Comparison of ENCODE assay signal across 12 cellular contexts in genomic region chr14:65410640-65411039, GRCh38. TPM values are rescaled to one million over a fixed set of nuclear protein-coding genes. Genes with fewer than 3 reads are reported as not detected.
DNase-seq lines count a peak whose midpoint lies in the region; TF ChIP-seq lines count a peak whose summit lies in the region.
"Had no signal": no experiment of that assay in that cellular context is flagged by ENCODE, and none has a peak within 500 bp of the region (broad histone marks: within the 10 kb centered on the region; RNA-seq: fewer than 3 reads in every experiment).

No MANE protein-coding gene starts in this region.

- 81 to 94% (median 88%) methylated on average over 2 of the region's 2 CpGs for WGBS in spleen, 5 donors

- peak overlapping the region; percentile 91 for H3K4me3 ChIP-seq in OCI-LY7 (ENCODE audit: low read depth, low read length, poor library complexity, severe bottlenecking)
- peak overlapping the region in 2 of 8 donors; percentile 89 to 100 for H3K4me3 ChIP-seq in spleen
- H3K4me3 ChIP-seq: lung had no signal

- no peaks in the 10 kb centered on the region for H3K27me3 Mint-ChIP-seq in T-helper 2 cell treated with Interferon-gamma antibody and Interleukin-4, amounts not matched to agents 5 μg/mL and 100 μg/mL, for 36 hours (ENCODE audit: low read depth)
- H3K27me3 Mint-ChIP-seq in endothelial cell (ENCODE audit: unreplicated experiment): peaks cover 2% of the 10 kb centered on the region

- no peaks in the 10 kb centered on the region for H3K9me2 ChIP-seq in OCI-LY7 (ENCODE audit: insufficient read depth, low read length)

- CTCF ChIA-PET in OCI-LY7 (lab: Charles Lee; ENCODE audit: unreplicated experiment): interaction anchor here (1.1 to 1.4 kb wide), 3 partner anchors 55 to 414 kb away, joined by 3 to 10 read pairs (median 8); no protein-coding TSS in a partner anchor

- H3K4me2 ChIP-seq in OCI-LY7 (ENCODE audit: low read length): peak overlapping the region; percentile 67

- H3K27ac Mint-ChIP-seq in T-helper 2 cell treated with Interferon-gamma antibody and Interleukin-4, amounts not matched to agents 5 μg/mL and 100 μg/mL, for 36 hours: peak overlapping the region; percentile 95
- H3K27ac Mint-ChIP-seq in endothelial cell (ENCODE audit: unreplicated experiment): no peak overlapping the region

- peaks cover 0 to 4% (median 0%) of the 10 kb centered on the region in 7 donors for H3K27me3 ChIP-seq in spleen (replicated peaks in 1 of 7)

- peaks cover 19% of the 10 kb centered on the region for H3K36me3 Mint-ChIP-seq in T-helper 2 cell treated with Interferon-gamma antibody and Interleukin-4, amounts not matched to agents 5 μg/mL and 100 μg/mL, for 36 hours (ENCODE audit: low read depth)
- H3K36me3 Mint-ChIP-seq in endothelial cell (ENCODE audit: low read depth, unreplicated experiment): peaks cover 2% of the 10 kb centered on the region

- H3K9me3 Mint-ChIP-seq in T-helper 2 cell treated with Interferon-gamma antibody and Interleukin-4, amounts not matched to agents 5 μg/mL and 100 μg/mL, for 36 hours: no peaks in the 10 kb centered on the region
- no peaks in the 10 kb centered on the region for H3K9me3 Mint-ChIP-seq in endothelial cell (ENCODE audit: unreplicated experiment)

- TF ChIP-seq CTCF in OCI-LY7 (conservative IDR thresholded peaks at IDR 0.05; ENCODE audit: low read length) (0 out of 2 replicates have a peak, but pooled peaks have one; percentile 14), endothelial cell (IDR thresholded peaks at IDR 0.05; ENCODE audit: unreplicated experiment) (no peak), spleen (IDR thresholded peaks at IDR 0.05 in 8 of 11, conservative IDR thresholded peaks at IDR 0.05 in 3 of 11) (no peak)

- H3K27ac ChIP-seq in OCI-LY7 (ENCODE audit: low read depth, low read length, poor library complexity, severe bottlenecking): peak overlapping the region; percentile 85
- H3K27ac ChIP-seq in spleen: peak overlapping the region in 6 of 8 donors; percentile 93 to 97 (median 94)

- POLR2A ChIA-PET in OCI-LY7 (lab: Charles Lee): interaction anchor here (0.6 to 3.8 kb wide), 25 partner anchors 9 to 311 kb away, joined by 3 to 77 read pairs (median 9); no protein-coding TSS in a partner anchor

- no TSS peak for BruUV-seq in OCI-LY7 (replicated peaks; lab: Mats Ljungman, UMichigan)

- peaks cover 7% of the 10 kb centered on the region; the same call in 1 of the 2 replicates for H4K20me1 ChIP-seq in OCI-LY7 (ENCODE audit: insufficient read depth, low read length)

- peaks cover 24% of the 10 kb centered on the region for H3K36me3 ChIP-seq in OCI-LY7 (ENCODE audit: insufficient read depth, low read length)
- no peaks in the 10 kb centered on the region for H3K36me3 ChIP-seq in spleen

- H3K4me3 Mint-ChIP-seq in T-helper 2 cell treated with Interferon-gamma antibody and Interleukin-4, amounts not matched to agents 5 μg/mL and 100 μg/mL, for 36 hours: peak overlapping the region; percentile 100
- H3K4me3 Mint-ChIP-seq in endothelial cell (ENCODE audit: unreplicated experiment): peak overlapping the region; percentile 97

- intact Hi-C loops in OCI-LY7 (cut with micrococcal nuclease; ENCODE audit: unreplicated experiment): loop anchor here (5.0 kb wide), 2 partner anchors 203 to 662 kb away; no protein-coding TSS in a partner anchor
- intact Hi-C loops in spleen (cut with DNase I; ENCODE audit: low total_unique reads): loop anchor here (10.0 kb wide), 2 partner anchors 236 to 544 kb away; no protein-coding TSS in a partner anchor

- H3K9me3 ChIP-seq in OCI-LY7 (ENCODE audit: low read length) (no peaks in the 10 kb centered on the region), spleen (no peaks in the 10 kb centered on the region)

- H2AFZ ChIP-seq in OCI-LY7 (ENCODE audit: low read length): no peak overlapping the region; the same call in 1 of the 2 replicates

- peaks cover 53% of the 10 kb centered on the region for H3K79me2 ChIP-seq in OCI-LY7 (ENCODE audit: insufficient read depth, low read depth, low read length)

- no peak for TF ChIP-seq POLR2A in spleen (IDR thresholded peaks at IDR 0.05)

- peaks cover 39% of the 10 kb centered on the region for H3K4me1 Mint-ChIP-seq in T-helper 2 cell treated with Interferon-gamma antibody and Interleukin-4, amounts not matched to agents 5 μg/mL and 100 μg/mL, for 36 hours (ENCODE audit: low read depth)
- peaks cover 11% of the 10 kb centered on the region for H3K4me1 Mint-ChIP-seq in endothelial cell (ENCODE audit: unreplicated experiment)

- H3K4me1 ChIP-seq in OCI-LY7 (ENCODE audit: insufficient read depth, low read length, poor library complexity, severe bottlenecking) (peaks cover 19% of the 10 kb centered on the region), spleen (peaks cover 9 to 42% (median 33%) of the 10 kb centered on the region in 6 donors)

- no peak for DNase-seq in T-helper 2 cell treated with Interferon-gamma antibody and Interleukin-4, amounts not matched to agents 5 μg/mL and 100 μg/mL, for 36 hours (ENCODE audit: low spot score)
- DNase-seq in T-helper 2 cell (no peak), OCI-LY7 (ENCODE audit: low spot score) (peak; percentile 23), endothelial cell (ENCODE audit: low spot score) (no peak), spleen (no peak), GDM1 (lab: John Stamatoyannopoulos, UW) (no peak), activated gamma-delta T cell treated with Interleukin-2 at 50 U/mL for 16 hours (no peak), KG1 (lab: John Stamatoyannopoulos, UW) (no peak)
- DNase-seq: dermis blood vessel endothelial cell, glutamatergic neuron, retina had no signal

RNA-seq across cellular contexts. Expression of gene FUT8, which starts 1.9 kb away (rescaled TPM):
- total RNA-seq in OCI-LY7 (2014; rRNA removed; shearing (Covaris generic)): 90.3 and 128 TPM in 2 replicates
- total RNA-seq in OCI-LY7 (2022) (157 and 174 TPM in 2 replicates), endothelial cell (ENCODE audit: unreplicated experiment) (65.4 TPM), spleen (10 to 100 TPM; 41.9 to 75.1 (median 61.9) TPM)
- polyA plus RNA-seq in spleen: 10 to 100 TPM in 1 of 3 donors, 1 to 10 TPM in 2; 9.4 to 13.8 (median 9.9) TPM
